Comparison of ENCODE assay signal across 8 cellular contexts in genomic region chr4:47705326-47705981, GRCh38.
DNase-seq lines count a peak whose midpoint lies in the region; ATAC-seq and TF ChIP-seq lines count a peak whose summit lies in the region.

No MANE protein-coding gene starts in this region.

- peaks cover 25% of the 10 kb centered on the region for H3K4me1 Mint-ChIP-seq in mesothelial cell of epicardium

- H3K36me3 Mint-ChIP-seq in mesothelial cell of epicardium: no peaks in the 10 kb centered on the region

- H3K4me3 ChIP-seq in GM06990 (replicated peaks; ENCODE audit: low read depth, low read length): no peak overlapping the region
- H3K4me3 ChIP-seq in brain microvascular endothelial cell (ENCODE audit: low read depth, low read length): no peak overlapping the region

- ATAC-seq in HG03457 (IDR thresholded peaks at IDR 0.05; ENCODE audit: unreplicated experiment) (no peak), GM19324 (IDR thresholded peaks at IDR 0.05; ENCODE audit: low FRiP score, unreplicated experiment) (no peak)

- no peak overlapping the region for H3K27ac ChIP-seq in brain microvascular endothelial cell

- H3K4me3 Mint-ChIP-seq in mesothelial cell of epicardium: no peak overlapping the region

- H3K27ac Mint-ChIP-seq in mesothelial cell of epicardium: no peak overlapping the region

- no peak for DNase-seq in GM06990 (ENCODE audit: extremely low read depth, insufficient read length)
- peak; percentile 54 for DNase-seq in NAMALWA (ENCODE audit: low spot score)
- no peak for DNase-seq in brain microvascular endothelial cell
- no peak for DNase-seq in mesothelial cell of epicardium (ENCODE audit: low spot score in 2 of 2, unreplicated experiment in 2 of 2)
- no peak for DNase-seq in NCI-H2029 treated with DMSO at 0.1 percent for 48 hours (lab: John Stamatoyannopoulos, UW)
- no peak for DNase-seq in NCI-H1105 (lab: John Stamatoyannopoulos, UW)

- H3K27me3 Mint-ChIP-seq in mesothelial cell of epicardium (ENCODE audit: low read depth): no peaks in the 10 kb centered on the region

- H3K27me3 ChIP-seq in GM06990 (replicated peaks; ENCODE audit: control insufficient read depth, insufficient read depth, low read length) (no peaks in the 10 kb centered on the region; the same call in 1 of the 2 replicates), brain microvascular endothelial cell (replicated peaks) (no peaks in the 10 kb centered on the region)

- TF ChIP-seq CTCF in GM06990 (IDR thresholded peaks at IDR 0.05; ENCODE audit: insufficient read depth, low read length, poor library complexity, severe bottlenecking) (peak; percentile 58), brain microvascular endothelial cell (IDR thresholded peaks at IDR 0.05; ENCODE audit: low read depth, low read length, missing control alignments) (peak; percentile 54), mesothelial cell of epicardium (IDR thresholded peaks at IDR 0.05; ENCODE audit: unreplicated experiment) (peak; percentile 63)

- H3K36me3 ChIP-seq in GM06990 (ENCODE audit: control insufficient read depth, insufficient read depth, low read length) (no peaks in the 10 kb centered on the region), brain microvascular endothelial cell (replicated peaks) (no peaks in the 10 kb centered on the region)

- no peaks in the 10 kb centered on the region for H3K9me3 Mint-ChIP-seq in mesothelial cell of epicardium

- in situ Hi-C loops in brain microvascular endothelial cell (cut with HindIII; ENCODE audit: low pct_ligation_motif_present, low sequenced_read_pairs): no loop called here
